ENCODE assay signal across 1 cellular context in genomic region chr9:112556497-112557085, GRCh38.
TF ChIP-seq lines count a peak whose summit lies in the region.

No MANE protein-coding gene starts in this region.

TF ChIP-seq in GM23338, 12 proteins besides CTCF, POLR2A, EP300 and RAD21 (continued from another document):
- TF ChIP-seq, protein P1, sequence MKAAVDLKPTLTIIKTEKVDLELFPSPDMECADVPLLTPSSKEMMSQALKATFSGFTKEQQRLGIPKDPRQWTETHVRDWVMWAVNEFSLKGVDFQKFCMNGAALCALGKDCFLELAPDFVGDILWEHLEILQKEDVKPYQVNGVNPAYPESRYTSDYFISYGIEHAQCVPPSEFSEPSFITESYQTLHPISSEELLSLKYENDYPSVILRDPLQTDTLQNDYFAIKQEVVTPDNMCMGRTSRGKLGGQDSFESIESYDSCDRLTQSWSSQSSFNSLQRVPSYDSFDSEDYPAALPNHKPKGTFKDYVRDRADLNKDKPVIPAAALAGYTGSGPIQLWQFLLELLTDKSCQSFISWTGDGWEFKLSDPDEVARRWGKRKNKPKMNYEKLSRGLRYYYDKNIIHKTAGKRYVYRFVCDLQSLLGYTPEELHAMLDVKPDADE (IDR thresholded peaks at IDR 0.05): no peak
- TF ChIP-seq POLR2AphosphoS5 (IDR thresholded peaks at IDR 0.05; ENCODE audit: low read depth) (no peak), STAT1 (IDR thresholded peaks at IDR 0.05; ENCODE audit: unreplicated experiment) (no peak), ZNF114 (CRISPR knock-in tag; IDR thresholded peaks at IDR 0.05) (no peak), ZNF462 (CRISPR knock-in tag; IDR thresholded peaks at IDR 0.05) (no peak), EZH2phosphoT487 (IDR thresholded peaks at IDR 0.05; ENCODE audit: unreplicated experiment) (no peak), ZNF331 (CRISPR knock-in tag; IDR thresholded peaks at IDR 0.05; ENCODE audit: low read depth) (no peak), CREB1 (CRISPR knock-in tag; IDR thresholded peaks at IDR 0.05; ENCODE audit: low read depth) (no peak)
